8 cellular contexts compared by ENCODE assay signal in the genomic region with DNA sequence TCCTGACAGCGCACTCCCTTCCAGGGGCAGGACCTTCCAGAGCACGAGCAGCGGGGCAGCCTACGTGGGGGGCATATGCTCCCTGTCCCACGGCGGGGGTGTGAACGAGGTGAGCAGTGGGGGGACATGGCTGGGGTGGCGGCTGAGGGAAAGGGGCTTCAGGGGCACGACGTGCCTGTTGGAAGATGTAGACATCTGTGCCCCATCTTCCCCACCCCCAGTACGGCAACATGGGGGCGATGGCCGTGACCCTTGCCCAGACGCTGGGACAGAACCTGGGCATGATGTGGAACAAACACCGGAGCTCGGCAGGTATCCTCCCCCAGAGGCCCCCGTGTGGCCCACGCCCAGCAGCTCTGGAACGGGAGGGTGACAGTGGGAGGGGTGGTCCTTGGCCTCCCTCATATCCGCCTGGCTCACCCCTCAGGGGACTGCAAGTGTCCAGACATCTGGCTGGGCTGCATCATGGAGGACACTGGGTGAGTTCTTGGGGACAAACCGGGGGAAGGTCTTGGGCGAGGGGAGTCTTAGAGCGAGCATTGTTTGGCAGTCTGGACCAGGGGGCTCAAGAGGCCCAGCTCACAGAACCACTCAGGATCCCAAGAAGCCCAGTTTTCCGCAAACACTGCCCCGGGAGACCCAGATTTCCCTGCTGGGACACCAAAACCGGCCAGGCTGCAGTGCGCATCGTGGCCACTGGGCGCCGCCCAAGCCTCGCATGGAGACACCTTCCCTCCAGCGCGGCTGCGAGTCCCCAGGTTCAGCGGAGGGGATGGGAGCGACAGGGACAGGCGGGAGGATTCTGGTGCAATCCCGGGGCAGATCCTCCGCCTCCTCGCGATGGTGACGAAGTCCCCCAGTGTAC. TPM values are rescaled to one million over a fixed set of nuclear protein-coding genes. Genes with fewer than 3 reads are reported as not detected.
A peak's percentile ranks its signal among the peaks of the same experiment; 100 is the strongest.
DNase-seq lines count a peak whose midpoint lies in the region; ATAC-seq and TF ChIP-seq lines count a peak whose summit lies in the region.

No MANE protein-coding gene starts in this region.

- peak; percentile 98 for TF ChIP-seq RAD21 in IMR-90 (IDR thresholded peaks at IDR 0.05; ENCODE audit: low read length)

- H3K79me2 ChIP-seq in OCI-LY1 (ENCODE audit: insufficient read depth, low read length) = no peaks in the 10 kb centered on the region

- peak overlapping the region; percentile 89 for H2AK9ac ChIP-seq in IMR-90 (replicated peaks; ENCODE audit: low read depth, low read length, poor library complexity)

- no peaks in the 10 kb centered on the region for H3F3A ChIP-seq in OCI-LY1 (ENCODE audit: insufficient read depth, low read length)

- no peaks in the 10 kb centered on the region for H3K36me3 ChIP-seq in IMR-90 (ENCODE audit: control insufficient read depth, insufficient read depth, low read length)
- H3K36me3 ChIP-seq in OCI-LY1 (ENCODE audit: insufficient read depth, low read length) = no peaks in the 10 kb centered on the region
- no peaks in the 10 kb centered on the region for H3K36me3 ChIP-seq in mucosa of descending colon (ENCODE audit: low read depth)

- intact Hi-C loops in IMR-90 (cut with micrococcal nuclease) = loop anchor here (1.0 to 2.0 kb wide), 3 partner anchors 91 to 244 kb away; no protein-coding TSS in a partner anchor
- intact Hi-C loops in mucosa of descending colon (cut with DNase I, micrococcal nuclease) = loop anchor here (2.0 to 10.0 kb wide), 5 partner anchors 53 to 260 kb away; no protein-coding TSS in a partner anchor

- H3K27me3 ChIP-seq in IMR-90 (ENCODE audit: control insufficient read depth, insufficient read depth, low read length) (peaks cover 9% of the 10 kb centered on the region), OCI-LY1 (ENCODE audit: insufficient read depth, low read length) (no peaks in the 10 kb centered on the region)

- H4K91ac ChIP-seq in IMR-90 (ENCODE audit: insufficient read depth, low read depth, low read length) = no peak overlapping the region

- H3K9me3 ChIP-seq in IMR-90 (ENCODE audit: control insufficient read depth, insufficient read depth, low read length) (no peaks in the 10 kb centered on the region), OCI-LY1 (ENCODE audit: low read length) (no peaks in the 10 kb centered on the region), mucosa of descending colon (no peaks in the 10 kb centered on the region)

- no peak overlapping the region for H3K4ac ChIP-seq in IMR-90 (ENCODE audit: low read depth, low read length)

- H3K9ac ChIP-seq in IMR-90 (ENCODE audit: low read depth, low read length) (no peak overlapping the region), OCI-LY1 (ENCODE audit: low read length) (peak overlapping the region; percentile 27; the same call in 1 of the 2 replicates)

- TF ChIP-seq POLR2A in IMR-90 (IDR thresholded peaks at IDR 0.05; ENCODE audit: low read depth, low read length) = peak; percentile 35; the same call in 1 of the 2 replicates

- H3K4me3 ChIP-seq in IMR-90 (ENCODE audit: insufficient read depth, low read depth, low read length) = peak overlapping the region; percentile 53
- H3K4me3 ChIP-seq in OCI-LY1 (ENCODE audit: low read depth, low read length, poor library complexity, severe bottlenecking) = peak overlapping the region; percentile 59
- peak overlapping the region; percentile 57 for H3K4me3 ChIP-seq in epithelial cell of proximal tubule (ENCODE audit: low read depth, low read length)
- H3K4me3 ChIP-seq in mucosa of descending colon = no peak overlapping the region

- no peak overlapping the region for H4K8ac ChIP-seq in IMR-90 (ENCODE audit: low read depth in 2 of 2, low read length in 2 of 2)

- H3K27ac ChIP-seq in IMR-90 (ENCODE audit: insufficient read depth, low read length) = no peak overlapping the region
- H3K27ac ChIP-seq in OCI-LY1 (ENCODE audit: low read depth, low read length, poor library complexity, severe bottlenecking) = no peak overlapping the region

- 6% methylated on average over 6 of the region's 42 CpGs; no CpG with 5 or more reads in 1 of the 2 experiments for WGBS in IMR-90 (ENCODE audit: extremely low coverage in 2 of 2, insufficient read length in 1 of 2), 2 experiments

- DNase-seq in IMR-90 (peak; percentile 54), epithelial cell of proximal tubule (ENCODE audit: low read depth) (no peak), mucosa of descending colon (peak; percentile 87 to 97 (median 94))
- peak; percentile 97 for DNase-seq in activated CD8-positive, alpha-beta memory T cell treated with anti-CD3 and anti-CD28 coated beads, Interleukin-2, amount 50 U/mL, for 48 hours
- peak; percentile 86 to 89 for DNase-seq in stimulated activated CD8-positive, alpha-beta memory T cell treated with anti-CD3 and anti-CD28 coated beads, Interleukin-2, amount 100 ng/mL, for 48 hours (ENCODE audit: low read depth in 2 of 2)

- H3K23ac ChIP-seq in IMR-90 (ENCODE audit: low read depth, low read length) = no peak overlapping the region

- no peak overlapping the region for H4K5ac ChIP-seq in IMR-90 (ENCODE audit: low read depth, low read length)

- POLR2A ChIA-PET in IMR-90 (lab: Charles Lee; ENCODE audit: unreplicated experiment) = no interaction called here

- dilution Hi-C loops in IMR-90 (cut with HindIII; ENCODE audit: low sequenced_read_pairs, unreplicated experiment) = no loop called here

- H3K79me1 ChIP-seq in IMR-90 (ENCODE audit: low read depth in 1 of 2, low read length in 2 of 2) = no peaks in the 10 kb centered on the region

- no peak overlapping the region for H2BK15ac ChIP-seq in IMR-90 (ENCODE audit: low read depth, low read length)

- in situ Hi-C loops in IMR-90 (cut with MboI; ENCODE audit: low sequenced_read_pairs) = no loop called here

- no peak overlapping the region for H2BK20ac ChIP-seq in IMR-90 (ENCODE audit: low read depth, low read length)

- TF ChIP-seq CTCF in GM12874 (IDR thresholded peaks at IDR 0.05; ENCODE audit: insufficient read depth, low read depth, low read length) (peak; percentile 100), IMR-90 (conservative IDR thresholded peaks at IDR 0.05; ENCODE audit: low read depth, low read length) (peak; percentile 98), OCI-LY1 (IDR thresholded peaks at IDR 0.05; ENCODE audit: low read length) (peak; percentile 92), epithelial cell of proximal tubule (conservative IDR thresholded peaks at IDR 0.05; ENCODE audit: low read depth, low read length) (peak; percentile 98), mucosa of descending colon (IDR thresholded peaks at IDR 0.05) (peak; percentile 98)

- H4K20me1 ChIP-seq in IMR-90 (ENCODE audit: insufficient read depth, low read length) (no peaks in the 10 kb centered on the region; the same call in 1 of the 2 replicates), OCI-LY1 (ENCODE audit: insufficient read depth, low read length) (no peaks in the 10 kb centered on the region)

- H3K4me2 ChIP-seq in IMR-90 (ENCODE audit: low read depth, low read length) = peak overlapping the region; percentile 93
- peak overlapping the region; percentile 71 for H3K4me2 ChIP-seq in OCI-LY1 (ENCODE audit: low read length)

- H2BK5ac ChIP-seq in IMR-90 (ENCODE audit: low read depth, low read length, poor library complexity, severe bottlenecking) = no peak overlapping the region

- no TSS peak for BruUV-seq in IMR-90 (replicated peaks; lab: Mats Ljungman, UMichigan)

- no peak overlapping the region for H3K56ac ChIP-seq in IMR-90 (ENCODE audit: extremely low read depth, insufficient read depth, low read length)

- H3K14ac ChIP-seq in IMR-90 (replicated peaks; ENCODE audit: low read depth, low read length) = no peak overlapping the region

- no peak overlapping the region for H3K18ac ChIP-seq in IMR-90 (ENCODE audit: low read depth, low read length)

- ATAC-seq in IMR-90 (ENCODE audit: low read depth) (peak; percentile 59), mucosa of descending colon (peak; percentile 81), HG02970 (IDR thresholded peaks at IDR 0.05; ENCODE audit: low FRiP score, unreplicated experiment) (no peak)

- no peak overlapping the region; the same call in 1 of the 2 replicates for H2AK5ac ChIP-seq in IMR-90 (ENCODE audit: low read depth, low read length)

- CTCF ChIA-PET in IMR-90 (lab: Yijun Ruan, JAX) = interaction anchor here (1.4 to 2.2 kb wide), 2 partner anchors 90 to 104 kb away, joined by 5 to 9 read pairs; no protein-coding TSS in a partner anchor

- H2AFZ ChIP-seq in IMR-90 (replicated peaks; ENCODE audit: low read length, poor library complexity) (peak overlapping the region; percentile 98), OCI-LY1 (ENCODE audit: low read length) (no peak overlapping the region)

- H3K4me1 ChIP-seq in IMR-90 (ENCODE audit: control insufficient read depth, insufficient read depth, low read length) = peaks cover 2% of the 10 kb centered on the region; the same call in 1 of the 2 replicates
- peaks cover 17% of the 10 kb centered on the region for H3K4me1 ChIP-seq in OCI-LY1 (ENCODE audit: insufficient read depth, low read length, severe bottlenecking)
- H3K4me1 ChIP-seq in mucosa of descending colon (ENCODE audit: low read depth) = peaks cover 21% of the 10 kb centered on the region

- no peak overlapping the region for H2BK120ac ChIP-seq in IMR-90 (ENCODE audit: low read depth, low read length)

- no peaks in the 10 kb centered on the region for H3K9me1 ChIP-seq in IMR-90 (ENCODE audit: insufficient read depth, low read length)

- no peaks in the 10 kb centered on the region for H3K9me2 ChIP-seq in OCI-LY1 (ENCODE audit: low read depth, low read length)

TF ChIP-seq in IMR-90, 13 proteins besides CTCF, POLR2A, EP300 and RAD21:
- TF ChIP-seq CEBPB (IDR thresholded peaks at IDR 0.05; ENCODE audit: low read depth, low read length) (peak; percentile 33; the same call in 1 of the 2 replicates), MAZ (IDR thresholded peaks at IDR 0.05; ENCODE audit: borderline replicate concordance, low read depth, low read length) (0 out of 2 replicates have a peak, but pooled peaks have one; percentile 29), SMC3 (IDR thresholded peaks at IDR 0.05; ENCODE audit: low read depth, low read length) (peak; percentile 85), MAFK (IDR thresholded peaks at IDR 0.05; ENCODE audit: low read depth, low read length) (no peak)

RNA-seq across cellular contexts. Expression of a gene that starts 15.7 kb away (rescaled TPM):
- 0.28 and 0.36 TPM in 2 replicates for total RNA-seq in IMR-90 (2012; rRNA removed)
- polyA plus RNA-seq in IMR-90 (2012; rRNA removed) = 0.46 and 0.53 TPM in 2 replicates
- polyA plus RNA-seq in IMR-90 (2012; cell fraction: cytosol; rRNA removed) = 0.79 and 0.87 TPM in 2 replicates
- 1.2 and 3.1 TPM in 2 replicates for polyA plus RNA-seq in IMR-90 (2012; cell fraction: nucleus; rRNA removed; ENCODE audit: low replicate concordance)
- total RNA-seq in epithelial cell of proximal tubule = 0.06 and 0.36 TPM in 2 replicates
- total RNA-seq in mucosa of descending colon = 1 to 10 TPM in 1 of 3 donors, under 1 TPM in 1, not detected in 1; 0.17 to 4.7 TPM

RNA-seq across cellular contexts. Expression of a gene that starts 55.6 kb away (rescaled TPM):
- total RNA-seq in IMR-90 (2012; rRNA removed) (53.3 and 69.7 TPM in 2 replicates), epithelial cell of proximal tubule (42.4 and 42.5 TPM in 2 replicates), mucosa of descending colon (100 to 1,000 TPM in 1 of 3 donors, 1 to 10 TPM in 2; 2.2 to 140 (median 5.7) TPM)
- 23.9 and 24.1 TPM in 2 replicates for polyA plus RNA-seq in IMR-90 (2012; rRNA removed)
- polyA plus RNA-seq in IMR-90 (2012; cell fraction: cytosol; rRNA removed) = 7.1 and 11.9 TPM in 2 replicates
- polyA plus RNA-seq in IMR-90 (2012; cell fraction: nucleus; rRNA removed; ENCODE audit: low replicate concordance) = 6.7 and 19.1 TPM in 2 replicates
